Comparison of ENCODE assay signal across 13 cellular contexts in the genomic region with DNA sequence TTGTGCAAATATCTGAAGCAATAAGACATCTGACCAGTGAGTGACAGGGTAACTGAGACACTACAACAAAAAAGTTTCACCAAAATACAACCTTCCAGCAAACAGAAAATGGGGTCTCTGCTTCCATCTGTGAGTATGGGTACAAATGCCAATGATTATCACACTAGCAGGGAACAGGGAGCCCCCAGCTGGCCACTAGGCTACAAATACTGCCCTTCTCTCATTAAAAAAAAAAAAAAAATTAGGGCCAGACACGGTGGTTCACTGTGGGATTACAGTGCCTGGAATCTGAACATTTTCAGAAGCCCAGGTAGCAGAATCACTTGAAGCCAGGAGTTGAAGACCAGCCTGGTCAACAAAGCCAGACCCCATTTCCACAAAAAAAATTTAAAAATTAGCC. TPM values are rescaled to one million over a fixed set of nuclear protein-coding genes. Genes with fewer than 3 reads are reported as not detected.
A peak's percentile ranks its signal among the peaks of the same experiment; 100 is the strongest.
DNase-seq lines count a peak whose midpoint lies in the region; ATAC-seq and TF ChIP-seq lines count a peak whose summit lies in the region.
"Had no signal": no experiment of that assay in that cellular context is flagged by ENCODE, and none has a peak within 500 bp of the region (broad histone marks: within the 10 kb centered on the region; RNA-seq: fewer than 3 reads in every experiment).

No MANE protein-coding gene starts in this region.

- H3K4me1 Mint-ChIP-seq in H9 (peaks cover 8 to 10% of the 10 kb centered on the region in 2 experiments), Caco-2 (ENCODE audit: low read depth, unreplicated experiment) (peaks cover 10% of the 10 kb centered on the region)
- no peaks in the 10 kb centered on the region for H3K4me1 Mint-ChIP-seq in activated naive CD8-positive, alpha-beta T cell treated with anti-CD3 and anti-CD28 coated beads, Interleukin-2, amount 50 U/mL, for 24 hours

- TF ChIP-seq CTCF in H9 (conservative IDR thresholded peaks at IDR 0.05) (peak; percentile 56), Panc1 (IDR thresholded peaks at IDR 0.05) (peak; percentile 66), fibroblast of pulmonary artery (IDR thresholded peaks at IDR 0.05; ENCODE audit: low read length, missing control alignments) (peak; percentile 24), Caco-2 (IDR thresholded peaks at IDR 0.05; ENCODE audit: insufficient read depth in 1 of 2, low read depth in 1 of 2, low read length in 1 of 2, severe bottlenecking in 1 of 2, unreplicated experiment in 1 of 2) (no peak), colonic mucosa (IDR thresholded peaks at IDR 0.05) (no peak)

- intact Hi-C loops in Panc1 (cut with micrococcal nuclease; ENCODE audit: unreplicated experiment) = no loop called here
- intact Hi-C loops in Caco-2 (cut with micrococcal nuclease; ENCODE audit: unreplicated experiment) = no loop called here
- intact Hi-C loops in colonic mucosa (cut with DNase I) = no loop called here

- no peaks in the 10 kb centered on the region for H3K79me1 ChIP-seq in H9 (ENCODE audit: insufficient read depth, low read depth, low read length, poor library complexity, severe bottlenecking)

- H3K4ac ChIP-seq in H9 (ENCODE audit: low read depth, low read length) = no peak overlapping the region

- ATAC-seq in Panc1 (peak; percentile 44; the same call in 1 of the 2 replicates), GM21526 (IDR thresholded peaks at IDR 0.05; ENCODE audit: low FRiP score, unreplicated experiment) (no peak)
- no peak for ATAC-seq in activated naive CD8-positive, alpha-beta T cell treated with anti-CD3 and anti-CD28 coated beads, Interleukin-2, amount 50 U/mL, for 24 hours

- H3K4me3 Mint-ChIP-seq in H9 (no peak overlapping the region), Caco-2 (ENCODE audit: unreplicated experiment) (no peak overlapping the region)
- no peak overlapping the region for H3K4me3 Mint-ChIP-seq in activated naive CD8-positive, alpha-beta T cell treated with anti-CD3 and anti-CD28 coated beads, Interleukin-2, amount 50 U/mL, for 24 hours
- H3K4me3 Mint-ChIP-seq: CD4-positive, CD25-positive, alpha-beta regulatory T cell had no signal

- H3K9ac ChIP-seq in H9 (ENCODE audit: extremely low read depth, insufficient read length, low read length) = no peak overlapping the region
- H3K9ac ChIP-seq in colonic mucosa (ENCODE audit: low read depth in 2 of 2, low read length in 2 of 2) = no peak overlapping the region

- H3K36me3 Mint-ChIP-seq in H9 (ENCODE audit: insufficient read depth in 1 of 3, low read depth in 3 of 3) (no peaks in the 10 kb centered on the region), Caco-2 (ENCODE audit: insufficient read depth, unreplicated experiment) (no peaks in the 10 kb centered on the region)
- H3K36me3 Mint-ChIP-seq in activated naive CD8-positive, alpha-beta T cell treated with anti-CD3 and anti-CD28 coated beads, Interleukin-2, amount 50 U/mL, for 24 hours (ENCODE audit: low read depth) = no peaks in the 10 kb centered on the region
- H3K36me3 Mint-ChIP-seq: CD4-positive, CD25-positive, alpha-beta regulatory T cell had no signal

- no peak overlapping the region for H4K8ac ChIP-seq in H9 (replicated peaks; ENCODE audit: insufficient read length, low read depth, low read length)

- H3K27me3 Mint-ChIP-seq in H9 (ENCODE audit: low read depth) (no peaks in the 10 kb centered on the region), Caco-2 (ENCODE audit: insufficient read depth, unreplicated experiment) (no peaks in the 10 kb centered on the region)
- peaks cover 22% of the 10 kb centered on the region for H3K27me3 Mint-ChIP-seq in activated naive CD8-positive, alpha-beta T cell treated with anti-CD3 and anti-CD28 coated beads, Interleukin-2, amount 50 U/mL, for 24 hours

- no peak overlapping the region for H4K91ac ChIP-seq in H9 (ENCODE audit: insufficient read length, low read depth, low read length)

- H2BK20ac ChIP-seq in H9 (ENCODE audit: low read depth, low read length, poor library complexity, severe bottlenecking) = no peak overlapping the region

- H3K79me2 ChIP-seq in H9 (ENCODE audit: insufficient read depth, low read length) = no peaks in the 10 kb centered on the region

- WGBS in H9 (ENCODE audit: extremely low coverage, insufficient read length, low lambda C conversion rate) = no CpG with 5 or more reads among the region's 1 CpG

- no peaks in the 10 kb centered on the region for H3K9me3 ChIP-seq in H9 (ENCODE audit: control insufficient read depth, low read depth, low read length)
- no peaks in the 10 kb centered on the region for H3K9me3 ChIP-seq in Panc1 (ENCODE audit: control insufficient read depth, insufficient read depth, low read depth, low read length)
- H3K9me3 ChIP-seq in Caco-2 = no peaks in the 10 kb centered on the region; the same call in 1 of the 2 replicates
- H3K9me3 ChIP-seq in colonic mucosa = no peaks in the 10 kb centered on the region
- H3K9me3 ChIP-seq: neutrophil, thoracic aorta had no signal

- no peak overlapping the region for H2AK5ac ChIP-seq in H9 (ENCODE audit: insufficient read length, low read length)

- H3K4me3 ChIP-seq in Panc1 (ENCODE audit: low read depth in 2 of 2, low read length in 2 of 2) (no peak overlapping the region), fibroblast of pulmonary artery (replicated peaks; ENCODE audit: low read depth, low read length) (no peak overlapping the region), Caco-2 (ENCODE audit: low read depth, low read length) (no peak overlapping the region), colonic mucosa (no peak overlapping the region)
- H3K4me3 ChIP-seq: thoracic aorta had no signal

- H2BK15ac ChIP-seq in H9 (ENCODE audit: low read depth, low read length) = no peak overlapping the region

- H3K23me2 ChIP-seq in H9 (ENCODE audit: insufficient read length, low read depth, low read length, poor library complexity, severe bottlenecking) = no peaks in the 10 kb centered on the region

- BruUV-seq in Panc1 (replicated peaks; lab: Mats Ljungman, UMichigan) (no TSS peak), Caco-2 (replicated peaks; lab: Mats Ljungman, UMichigan) (no TSS peak)

- H3K18ac ChIP-seq in H9 (ENCODE audit: insufficient read length, low read depth, low read length) = no peak overlapping the region

- H3K27ac Mint-ChIP-seq in H9 (no peak overlapping the region), Caco-2 (ENCODE audit: unreplicated experiment) (no peak overlapping the region)
- H3K27ac Mint-ChIP-seq in activated naive CD8-positive, alpha-beta T cell treated with anti-CD3 and anti-CD28 coated beads, Interleukin-2, amount 50 U/mL, for 24 hours = no peak overlapping the region
- H3K27ac Mint-ChIP-seq: CD4-positive, CD25-positive, alpha-beta regulatory T cell had no signal

- no peak overlapping the region for H2AFZ ChIP-seq in H9 (ENCODE audit: low read length)

- no peak overlapping the region for H3K14ac ChIP-seq in H9 (ENCODE audit: insufficient read depth, low read length)

- POLR2A ChIA-PET in Panc1 (lab: Charles Lee) = no interaction called here
- POLR2A ChIA-PET in Caco-2 (lab: Charles Lee) = no interaction called here

- CTCF ChIA-PET in Panc1 (lab: Charles Lee) = interaction anchor here (0.6 kb wide), 1 partner anchor 36 kb away, joined by 10 read pairs; no protein-coding TSS in a partner anchor
- CTCF ChIA-PET in Caco-2 (lab: Charles Lee) = interaction anchor here (1.2 kb wide), 1 partner anchor 24 kb away, joined by 3 read pairs; no protein-coding TSS in a partner anchor

- H3K23ac ChIP-seq in H9 (ENCODE audit: insufficient read length, low read depth, low read length) = no peak overlapping the region

- H2BK12ac ChIP-seq in H9 (ENCODE audit: insufficient read length, low read depth, low read length) = no peak overlapping the region

- H3K27me3 ChIP-seq in H9 (ENCODE audit: insufficient read depth, low read length) (no peaks in the 10 kb centered on the region), Panc1 (ENCODE audit: control insufficient read depth, insufficient read depth, low read length) (no peaks in the 10 kb centered on the region), Caco-2 (replicated peaks; ENCODE audit: control insufficient read depth, insufficient read depth, low read length) (no peaks in the 10 kb centered on the region), colonic mucosa (no peaks in the 10 kb centered on the region)

- H3K4me1 ChIP-seq in H9 (ENCODE audit: insufficient read depth, low read length) (no peaks in the 10 kb centered on the region; the same call in 1 of the 2 replicates), Panc1 (ENCODE audit: control insufficient read depth, insufficient read depth, low read length) (peaks cover 18% of the 10 kb centered on the region), Caco-2 (peaks cover 6% of the 10 kb centered on the region; the same call in 1 of the 2 replicates), colonic mucosa (no peaks in the 10 kb centered on the region)

- DNase-seq in ACHN (peak; percentile 46), H9 (peak; percentile 41), Panc1 (ENCODE audit: low read depth, low spot score) (no peak), fibroblast of pulmonary artery (ENCODE audit: low read depth) (no peak), Caco-2 (no peak), colonic mucosa (no peak)
- DNase-seq in activated naive CD8-positive, alpha-beta T cell treated with anti-CD3 and anti-CD28 coated beads, Interleukin-2, amount 50 U/mL, for 24 hours = no peak
- DNase-seq: CD4-positive, CD25-positive, alpha-beta regulatory T cell; NCI-H510A; T-helper 9 cell had no signal

- in situ Hi-C loops in ACHN (cut with HindIII; ENCODE audit: low pct_ligation_motif_present, low pct_unique_long_range_greater_than_20kb, low sequenced_read_pairs) (no loop called here), Panc1 (cut with HindIII; ENCODE audit: low pct_unique_long_range_greater_than_20kb, low sequenced_read_pairs) (loop anchor here (10.0 kb wide), 1 partner anchor 139 kb away; no protein-coding TSS in a partner anchor)

- H3K36me3 ChIP-seq in Panc1 (ENCODE audit: control insufficient read depth, insufficient read depth, low read length) (no peaks in the 10 kb centered on the region), Caco-2 (ENCODE audit: control insufficient read depth, insufficient read depth, low read length) (no peaks in the 10 kb centered on the region), colonic mucosa (no peaks in the 10 kb centered on the region)
- H3K36me3 ChIP-seq: neutrophil, thoracic aorta had no signal

- no peaks in the 10 kb centered on the region for H4K20me1 ChIP-seq in H9 (ENCODE audit: control insufficient read depth, insufficient read depth, insufficient read length)

- no peak overlapping the region for H3K4me2 ChIP-seq in H9 (ENCODE audit: insufficient read depth, insufficient read length, low read length)

- H3T11ph ChIP-seq in H9 (ENCODE audit: low read length) = no peak overlapping the region

- no peak overlapping the region for H2BK120ac ChIP-seq in H9 (ENCODE audit: low read depth, low read length, poor library complexity, severe bottlenecking)

- no peaks in the 10 kb centered on the region for H3K9me3 Mint-ChIP-seq in H9
- H3K9me3 Mint-ChIP-seq in Caco-2 (ENCODE audit: unreplicated experiment) = no peaks in the 10 kb centered on the region
- H3K9me3 Mint-ChIP-seq in activated naive CD8-positive, alpha-beta T cell treated with anti-CD3 and anti-CD28 coated beads, Interleukin-2, amount 50 U/mL, for 24 hours = no peaks in the 10 kb centered on the region
- H3K9me3 Mint-ChIP-seq: CD4-positive, CD25-positive, alpha-beta regulatory T cell had no signal

- no peak overlapping the region for H3K27ac ChIP-seq in H9 (ENCODE audit: insufficient read length, low read depth, low read length)
- H3K27ac ChIP-seq in Panc1 (ENCODE audit: low read length) = peak overlapping the region; percentile 77; the same call in 1 of the 2 replicates
- H3K27ac ChIP-seq in colonic mucosa = no peak overlapping the region
- H3K27ac ChIP-seq: neutrophil, thoracic aorta had no signal

- no peak overlapping the region for H4K5ac ChIP-seq in H9 (ENCODE audit: insufficient read length, low read depth, low read length)

- no peak overlapping the region for H3K56ac ChIP-seq in H9 (ENCODE audit: insufficient read length, low read depth, low read length)

- no peak overlapping the region for H2BK5ac ChIP-seq in H9 (ENCODE audit: insufficient read length, low read length)

RNA-seq across cellular contexts. Expression of gene EDARADD, which starts 48.4 kb away (rescaled TPM):
- 3.8 and 4.5 TPM in 2 replicates for total RNA-seq in H9 (2021)
- total RNA-seq in Panc1 (2021; ENCODE audit: unreplicated experiment) = 35.4 TPM
- polyA plus RNA-seq in Panc1 (2012; ENCODE audit: insufficient read length) = 30.5 TPM
- total RNA-seq in Caco-2 (2022) = 14.4 and 15.6 TPM in 2 replicates
- under 1 TPM; 0.17 to 0.27 TPM for total RNA-seq in colonic mucosa

Comparison
In these comparisons a context has a peak if more than half of its experiments do, and no peak if none do; other contexts are left out.
1. DNase-seq: peak in ACHN (single experiment) and H9 (single experiment); none in Panc1 (single experiment), fibroblast of pulmonary artery (single experiment), Caco-2 (0 of 2), colonic mucosa (single experiment) and activated naive CD8-positive, alpha-beta T cell treated with anti-CD3 and anti-CD28 coated beads, Interleukin-2, amount 50 U/mL, for 24 hours (single experiment).
2. CTCF ChIP-seq: peak in H9 (single experiment), Panc1 (single experiment) and fibroblast of pulmonary artery (single experiment); none in Caco-2 (0 of 2) and colonic mucosa (single experiment).